8 cellular contexts compared by ENCODE assay signal in the genomic region with DNA sequence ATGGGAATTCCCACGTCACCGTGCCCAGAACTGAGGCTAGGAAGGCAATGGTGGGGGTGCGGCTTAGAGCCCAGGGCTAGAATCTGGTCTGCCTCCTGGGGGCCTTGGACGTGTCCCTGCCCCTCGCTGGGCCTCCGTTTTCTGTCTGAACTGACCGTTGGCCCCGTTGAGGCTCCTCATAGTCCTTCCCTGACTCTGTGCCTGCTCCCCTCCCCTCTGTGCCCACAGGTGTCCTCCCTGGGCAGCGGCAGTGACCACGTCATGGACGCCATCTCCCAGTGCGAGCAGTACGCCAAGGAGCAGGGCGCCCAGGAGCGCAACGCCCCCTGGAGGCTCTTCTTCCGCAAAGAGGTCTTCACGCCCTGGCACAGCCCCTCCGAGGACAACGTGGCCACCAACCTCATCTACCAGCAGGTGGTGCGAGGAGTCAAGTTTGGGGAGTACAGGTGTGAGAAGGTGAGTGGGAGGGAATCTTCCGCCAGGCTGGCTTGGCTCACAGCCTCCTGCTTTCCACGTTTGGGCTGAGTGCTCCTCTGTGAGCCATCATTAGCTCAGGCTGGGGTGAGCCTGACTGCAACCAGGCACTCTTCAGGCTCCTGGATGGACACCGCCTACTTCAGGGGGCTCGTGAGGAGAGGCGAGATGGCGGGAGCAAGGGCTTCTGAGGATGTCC.
DNase-seq lines count a peak whose midpoint lies in the region; ATAC-seq, FAIRE-seq and TF ChIP-seq lines count a peak whose summit lies in the region.

No MANE protein-coding gene starts in this region.

- H2BK15ac ChIP-seq in neuronal stem cell (ENCODE audit: low read length), result peak overlapping the region; percentile 29

- H2BK12ac ChIP-seq in neuronal stem cell (ENCODE audit: low read length), result no peak overlapping the region

- peak; percentile 56 for TF ChIP-seq CTCF in GM12875 (IDR thresholded peaks at IDR 0.05; ENCODE audit: borderline replicate concordance, insufficient read depth, low read depth, low read length)
- peak; percentile 99 for TF ChIP-seq CTCF in endodermal cell (conservative IDR thresholded peaks at IDR 0.05)
- no peak for TF ChIP-seq CTCF in D721Med (IDR thresholded peaks at IDR 0.05; ENCODE audit: insufficient read depth, missing control alignments)

- no peak overlapping the region for H3K4me2 ChIP-seq in neuronal stem cell (ENCODE audit: insufficient read depth, low read length, poor library complexity, severe bottlenecking)

- H3K9ac ChIP-seq in endodermal cell (ENCODE audit: extremely low read depth, low read length, poor library complexity, severe bottlenecking), result no peak overlapping the region
- no peak overlapping the region for H3K9ac ChIP-seq in neuronal stem cell (ENCODE audit: low read depth, low read length, poor library complexity)

- H3K4me1 Mint-ChIP-seq in endodermal cell, result peaks cover 4% of the 10 kb centered on the region

- H3K79me1 ChIP-seq in neuronal stem cell (ENCODE audit: low read depth, low read length), result no peaks in the 10 kb centered on the region

- no peaks in the 10 kb centered on the region for H3K36me3 ChIP-seq in endodermal cell (ENCODE audit: control insufficient read depth, insufficient read depth, low read length)
- H3K36me3 ChIP-seq in neuronal stem cell (replicated peaks in 1 of 2; ENCODE audit: control insufficient read depth in 2 of 2, insufficient read depth in 2 of 2, low read length in 2 of 2), result no peaks in the 10 kb centered on the region

- no peaks in the 10 kb centered on the region for H3K36me3 Mint-ChIP-seq in endodermal cell (ENCODE audit: low read depth)

- peak overlapping the region; percentile 90 for H3K27ac Mint-ChIP-seq in endodermal cell

- no peak overlapping the region for H2AK5ac ChIP-seq in neuronal stem cell (ENCODE audit: low read depth, low read length)

- no peak overlapping the region for H3K4me3 ChIP-seq in GM12875 (ENCODE audit: low read depth, low read length)
- H3K4me3 ChIP-seq in endodermal cell (ENCODE audit: low read length), result no peak overlapping the region
- peak overlapping the region in 1 of 2 donors; percentile 15 for H3K4me3 ChIP-seq in neuronal stem cell (ENCODE audit: low read length in 2 of 2)

- DNase-seq in NCI-H1092 treated with DMSO at 0.1 percent for 48 hours (lab: John Stamatoyannopoulos, UW) (peak; percentile 7), endodermal cell (peak; percentile 98), neuronal stem cell (ENCODE audit: low spot score) (peak; percentile 64), D721Med (ENCODE audit: insufficient read length, low spot score) (no peak)
- DNase-seq in activated CD4-positive, alpha-beta T cell treated with anti-CD3 and anti-CD28 coated beads, Interleukin-2, amount 50 U/mL, for 1 hour, result peak; percentile 39

- H3K27me3 ChIP-seq in endodermal cell (ENCODE audit: control insufficient read depth, insufficient read depth, low read length, poor library complexity, severe bottlenecking) (no peaks in the 10 kb centered on the region), neuronal stem cell (ENCODE audit: control insufficient read depth in 3 of 3, insufficient read depth in 3 of 3, low read depth in 1 of 3, low read length in 3 of 3) (no peaks in the 10 kb centered on the region)

- H4K8ac ChIP-seq in neuronal stem cell (ENCODE audit: low read depth, low read length), result peak overlapping the region; percentile 95

- H3K18ac ChIP-seq in neuronal stem cell (ENCODE audit: low read length), result peak overlapping the region; percentile 83

- no peak overlapping the region for H4K91ac ChIP-seq in neuronal stem cell (ENCODE audit: low read depth, low read length, poor library complexity)

- ATAC-seq in HG02610 (IDR thresholded peaks at IDR 0.05; ENCODE audit: unreplicated experiment) (no peak), HG03342 (IDR thresholded peaks at IDR 0.05; ENCODE audit: unreplicated experiment) (no peak)

- 52% methylated on average over 15 to 27 of the region's 27 CpGs for WGBS in endodermal cell (ENCODE audit: insufficient coverage in 1 of 2, insufficient read length in 1 of 2), 2 experiments
- no CpG with 5 or more reads among the region's 27 CpGs for WGBS in neuronal stem cell (ENCODE audit: extremely low coverage in 2 of 2, insufficient read length in 2 of 2, insufficient replicate concordance in 1 of 2), 2 donors

- H3K27ac ChIP-seq in endodermal cell (ENCODE audit: low read depth, low read length) (no peak overlapping the region), neuronal stem cell (replicated peaks; ENCODE audit: low read length) (no peak overlapping the region)

- no peaks in the 10 kb centered on the region for H3K9me3 Mint-ChIP-seq in endodermal cell

- no peak overlapping the region for H3K4ac ChIP-seq in neuronal stem cell (ENCODE audit: low read length)

- peaks cover 2% of the 10 kb centered on the region for H3K27me3 Mint-ChIP-seq in endodermal cell (ENCODE audit: insufficient read depth)

- peak overlapping the region; percentile 53 for H3K4me3 Mint-ChIP-seq in endodermal cell

- H2BK5ac ChIP-seq in neuronal stem cell (ENCODE audit: low read length), result no peak overlapping the region

- H2AFZ ChIP-seq in neuronal stem cell (ENCODE audit: low read length), result peak overlapping the region; percentile 57

- no peak for FAIRE-seq in D721Med (lab: Jason Lieb, UNC)

- no peak overlapping the region for H3K14ac ChIP-seq in neuronal stem cell (ENCODE audit: low read length)

- peaks cover 3% of the 10 kb centered on the region for H3K4me1 ChIP-seq in endodermal cell (ENCODE audit: control insufficient read depth, insufficient read depth, low read length)
- H3K4me1 ChIP-seq in neuronal stem cell (ENCODE audit: control insufficient read depth in 2 of 2, insufficient read depth in 1 of 2, low read depth in 1 of 2, low read length in 2 of 2), result no peaks in the 10 kb centered on the region

- H3K23ac ChIP-seq in neuronal stem cell (ENCODE audit: low read depth, low read length, poor library complexity), result no peak overlapping the region

- H3K9me3 ChIP-seq in endodermal cell (ENCODE audit: control insufficient read depth, low read length), result no peaks in the 10 kb centered on the region
- H3K9me3 ChIP-seq in neuronal stem cell (replicated peaks in 1 of 2; ENCODE audit: control insufficient read depth in 2 of 2, insufficient read depth in 1 of 2, low read depth in 1 of 2, low read length in 2 of 2), result peaks cover 0 to 5% of the 10 kb centered on the region in 2 donors

- no peak overlapping the region for H2BK120ac ChIP-seq in neuronal stem cell (ENCODE audit: low read depth, low read length)
